ENCODE assay signal across 17 cellular contexts in the genomic region with DNA sequence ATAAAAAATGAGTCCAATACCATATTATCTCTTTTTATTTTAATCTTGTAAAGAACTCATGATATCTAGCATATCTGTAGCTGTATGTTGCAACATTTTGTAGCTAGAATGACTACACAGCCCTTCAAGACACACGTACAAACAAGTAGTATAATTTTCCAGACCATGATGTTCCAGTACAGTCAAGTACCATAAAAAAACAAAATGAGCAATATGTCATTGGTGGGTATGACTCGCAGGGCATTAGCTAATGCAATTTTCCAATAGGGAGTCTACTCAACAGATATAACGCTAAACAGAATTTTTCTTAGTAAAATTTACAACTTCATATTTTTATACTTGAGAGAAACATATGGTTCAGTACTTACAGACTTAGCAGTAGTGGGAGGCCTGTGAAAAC. TPM values are rescaled to one million over a fixed set of nuclear protein-coding genes. Genes with fewer than 3 reads are reported as not detected.
DNase-seq lines count a peak whose midpoint lies in the region; ATAC-seq, FAIRE-seq and TF ChIP-seq lines count a peak whose summit lies in the region.
"Had no signal": no experiment of that assay in that cellular context is flagged by ENCODE, and none has a peak within 500 bp of the region (broad histone marks: within the 10 kb centered on the region; RNA-seq: fewer than 3 reads in every experiment).

No MANE protein-coding gene starts in this region.

- H3K9me3 ChIP-seq in HepG2 (ENCODE audit: low read length) (no peaks in the 10 kb centered on the region), right lobe of liver (no peaks in the 10 kb centered on the region)
- H3K9me3 ChIP-seq: transverse colon had no signal

- TF ChIP-seq POLR2A in HepG2 (IDR thresholded peaks at IDR 0.05; ENCODE audit: insufficient read depth in 1 of 2, low read depth in 2 of 2, low read length in 2 of 2) (no peak), right lobe of liver (IDR thresholded peaks at IDR 0.05) (no peak)

- H3K9ac ChIP-seq in HepG2 (ENCODE audit: insufficient read depth, low read depth, low read length) = no peak overlapping the region

- H3K4me2 ChIP-seq in HepG2 (ENCODE audit: low read depth, low read length) = no peak overlapping the region

- H3K27me3 ChIP-seq in HepG2 (ENCODE audit: control insufficient read depth in 1 of 2, insufficient read depth in 2 of 2, low read length in 2 of 2) = no peaks in the 10 kb centered on the region
- no peaks in the 10 kb centered on the region for H3K27me3 ChIP-seq in right lobe of liver
- H3K27me3 ChIP-seq: transverse colon had no signal

- TF ChIP-seq CTCF in HepG2 (CRISPR knock-in tag; IDR thresholded peaks at IDR 0.05) (no peak), right lobe of liver (IDR thresholded peaks at IDR 0.05) (no peak), choroid plexus epithelial cell (conservative IDR thresholded peaks at IDR 0.05; ENCODE audit: low read depth, low read length) (no peak)

- POLR2A ChIA-PET in HepG2 (lab: Yijun Ruan, JAX) = no interaction called here

- in situ Hi-C loops in HepG2 (cut with HindIII; ENCODE audit: extremely low pct_ligation_motif_present, low pct_unique_long_range_greater_than_20kb) = no loop called here

- BruUV-seq in HepG2 (replicated peaks; lab: Mats Ljungman, UMichigan) = no TSS peak

- WGBS in HepG2 (ENCODE audit: low lambda C conversion rate) = 76% methylated on average over 3 of the region's 3 CpGs
- WGBS in right lobe of liver (ENCODE audit: insufficient coverage, low coverage, low lambda C conversion rate, missing lambda C conversion rate) = 78% methylated on average over 3 of the region's 3 CpGs

- H3K4me3 ChIP-seq in HepG2 (replicated peaks in 1 of 3; ENCODE audit: insufficient read depth in 1 of 3, low read depth in 2 of 3, low read length in 3 of 3) (no peak overlapping the region), right lobe of liver (no peak overlapping the region), choroid plexus epithelial cell (ENCODE audit: low read depth, low read length) (no peak overlapping the region)
- H3K4me3 ChIP-seq: transverse colon had no signal

- no peak overlapping the region for H3K27ac ChIP-seq in HepG2 (ENCODE audit: extremely low read length, insufficient read depth, low read length)
- H3K27ac ChIP-seq in right lobe of liver = no peak overlapping the region

- intact Hi-C loops in HepG2 (cut with micrococcal nuclease; ENCODE audit: unreplicated experiment) = no loop called here
- intact Hi-C loops in right lobe of liver (cut with DNase I) = no loop called here

- ATAC-seq in HepG2 (no peak), right lobe of liver (no peak), GM21447 (IDR thresholded peaks at IDR 0.05; ENCODE audit: unreplicated experiment) (no peak), HG02884 (IDR thresholded peaks at IDR 0.05; ENCODE audit: unreplicated experiment) (no peak), HG02798 (IDR thresholded peaks at IDR 0.05; ENCODE audit: poor library complexity, unreplicated experiment) (no peak)

- FAIRE-seq in HepG2 (lab: Jason Lieb, UNC) = no peak
- FAIRE-seq: frontal cortex, small intestine, TTC549 had no signal

- H4K20me1 ChIP-seq in HepG2 (ENCODE audit: insufficient read depth, low read length) = no peaks in the 10 kb centered on the region

- DNase-seq in HepG2 (ENCODE audit: low spot score) = no peak
- DNase-seq in right lobe of liver = no peak
- DNase-seq in choroid plexus epithelial cell (ENCODE audit: low read depth) = peak; percentile 86
- peak; percentile 32 for DNase-seq in kidney tubule cell (ENCODE audit: low spot score)
- DNase-seq in NCI-H146 (lab: John Stamatoyannopoulos, UW) = no peak
- DNase-seq: ACHN, left cardiac atrium, NCI-H1417, NCI-H526 treated with DMSO at 0.1 percent for 48 hours, nephron progenitor cell, small intestine, transverse colon had no signal

- TF ChIP-seq RAD21 in HepG2 (CRISPR knock-in tag; IDR thresholded peaks at IDR 0.05) = no peak

- CTCF ChIA-PET in HepG2 (lab: Yijun Ruan, JAX; ENCODE audit: low intra/inter-chr PET ratio, low total read pairs) = no interaction called here

- H2AFZ ChIP-seq in HepG2 (ENCODE audit: low read length) = no peak overlapping the region

- H3K36me3 ChIP-seq in HepG2 (replicated peaks in 1 of 2; ENCODE audit: control insufficient read depth in 1 of 2, insufficient read depth in 2 of 2, low read length in 2 of 2) = no peaks in the 10 kb centered on the region
- no peaks in the 10 kb centered on the region for H3K36me3 ChIP-seq in right lobe of liver
- H3K36me3 ChIP-seq: transverse colon had no signal

- H3K79me2 ChIP-seq in HepG2 (ENCODE audit: insufficient read depth, low read length) = no peaks in the 10 kb centered on the region

- H3K4me1 ChIP-seq in HepG2 (ENCODE audit: insufficient read depth, low read length) (no peaks in the 10 kb centered on the region), right lobe of liver (peaks cover 0 to 13% (median 3%) of the 10 kb centered on the region in 4 donors)

- TF ChIP-seq EP300 in HepG2 (IDR thresholded peaks at IDR 0.05; ENCODE audit: low read depth in 2 of 2, low read length in 2 of 2) (no peak), HepG2 (CRISPR knock-in tag; IDR thresholded peaks at IDR 0.05; ENCODE audit: borderline replicate concordance) (no peak)

TF ChIP-seq in HepG2, 621 proteins besides CTCF, POLR2A, EP300 and RAD21:
- TF ChIP-seq ZNF761 (CRISPR knock-in tag; conservative IDR thresholded peaks at IDR 0.05) (no peak), CEBPB (IDR thresholded peaks at IDR 0.05; ENCODE audit: borderline replicate concordance, low read depth, low read length) (0 out of 2 replicates have a peak, but pooled peaks have one; percentile 15), CBX2 (IDR thresholded peaks at IDR 0.05; ENCODE audit: low read depth, low read length) (no peak), CBX2 (CRISPR knock-in tag; IDR thresholded peaks at IDR 0.05; ENCODE audit: low read depth) (no peak), PHF5A (CRISPR knock-in tag; IDR thresholded peaks at IDR 0.05; ENCODE audit: low read depth, unreplicated experiment) (no peak)

RNA-seq across cellular contexts. Expression of a gene that starts 53.6 kb away (rescaled TPM):
- total RNA-seq in HepG2 (2016; rRNA removed; fragmentation: Illumina TruSeq; extraction: Trizol) (134 and 210 TPM in 2 replicates), right lobe of liver (100 to 1,000 TPM; 276 to 691 (median 425) TPM)
- total RNA-seq in HepG2 (2016; cell fraction: cytosol; rRNA removed; fragmentation: Illumina TruSeq; extraction: Trizol; ENCODE audit: low read depth) = 83.7 and 93.6 TPM in 2 replicates
- 123 and 218 TPM in 2 replicates for total RNA-seq in HepG2 (2016; cell fraction: insoluble cytoplasmic fraction; rRNA removed; fragmentation: Illumina TruSeq; extraction: Trizol)
- total RNA-seq in HepG2 (2016; cell fraction: membrane; rRNA removed; fragmentation: Illumina TruSeq; extraction: Trizol) = 85.1 and 86.4 TPM in 2 replicates
- total RNA-seq in HepG2 (2016; cell fraction: nucleus; rRNA removed; fragmentation: Illumina TruSeq; extraction: Trizol) = 79.9 and 81.8 TPM in 2 replicates
- polyA plus RNA-seq in HepG2 (2011; rRNA removed) = 80.1 and 96.0 TPM in 2 replicates
- polyA plus RNA-seq in HepG2 (2011; cell fraction: cytosol; rRNA removed) = 34.2 and 64.5 TPM in 2 replicates
- polyA plus RNA-seq in HepG2 (2011; cell fraction: nucleus; rRNA removed) = 28.2 and 36.8 TPM in 2 replicates
- 164 and 194 TPM in 2 replicates for polyA plus RNA-seq in HepG2 (2012)
- 27.9 and 31.2 TPM in 2 replicates for polyA plus RNA-seq in HepG2 (2016; cell fraction: cytosol; fragmentation: Illumina TruSeq; extraction: Trizol; ENCODE audit: low read depth)
- polyA plus RNA-seq in HepG2 (2016; cell fraction: insoluble cytoplasmic fraction; fragmentation: Illumina TruSeq; extraction: Trizol; ENCODE audit: low read depth) = 183 and 197 TPM in 2 replicates
- polyA plus RNA-seq in HepG2 (2016; cell fraction: membrane; fragmentation: Illumina TruSeq; extraction: Trizol; ENCODE audit: low read depth) = 56.9 and 57.3 TPM in 2 replicates
- polyA plus RNA-seq in HepG2 (2016; cell fraction: nucleus; fragmentation: Illumina TruSeq; extraction: Trizol; ENCODE audit: insufficient read depth, low read depth) = 78.5 and 87.8 TPM in 2 replicates
- polyA minus RNA-seq in HepG2 (2011; rRNA and poly(A)+ RNA removed; ENCODE audit: low replicate concordance) = 11.5 and 14.4 TPM in 2 replicates
- polyA minus RNA-seq in HepG2 (2011; cell fraction: cytosol; rRNA and poly(A)+ RNA removed) = 103 and 130 TPM in 2 replicates
- polyA minus RNA-seq in HepG2 (2011; cell fraction: nucleus; rRNA and poly(A)+ RNA removed) = 119 and 170 TPM in 2 replicates

Comparison
In these comparisons a context has a peak if more than half of its experiments do, and no peak if none do; other contexts are left out.
1. DNase-seq: peak in choroid plexus epithelial cell (single experiment) and kidney tubule cell (single experiment); none in HepG2 (single experiment), right lobe of liver (0 of 3) and NCI-H146 (single experiment).